Comparison of ENCODE assay signal across 11 cellular contexts in genomic region chr3:27714692-27715453, GRCh38. TPM values are rescaled to one million over a fixed set of nuclear protein-coding genes. Genes with fewer than 3 reads are reported as not detected.
DNase-seq lines count a peak whose midpoint lies in the region; ATAC-seq, FAIRE-seq and TF ChIP-seq lines count a peak whose summit lies in the region.
"Had no signal": no experiment of that assay in that cellular context is flagged by ENCODE, and none has a peak within 500 bp of the region (broad histone marks: within the 10 kb centered on the region; RNA-seq: fewer than 3 reads in every experiment).

No MANE protein-coding gene starts in this region.

- intact Hi-C loops in GM12878 (cut with micrococcal nuclease; ENCODE audit: unreplicated experiment), result loop anchor here (5.0 kb wide), 2 partner anchors 322 to 407 kb away; no protein-coding TSS in a partner anchor

- H3K4me2 ChIP-seq in GM23248 (ENCODE audit: unreplicated experiment) (peak overlapping the region; percentile 62), GM12878 (ENCODE audit: control insufficient read depth, insufficient read depth) (0 out of 2 replicates have a peak overlapping the region, but pooled peaks have one; percentile 30)

- RAD21 ChIA-PET in GM12878 (lab: Charles Lee; ENCODE audit: unreplicated experiment), result interaction anchor here (0.6 to 11.7 kb wide), 13 partner anchors 9 to 630 kb away, joined by 3 to 170 read pairs (median 5); no protein-coding TSS in a partner anchor

- ATAC-seq in GM12878, result peak; percentile 49

- H3K9me2 ChIP-seq in GM23248 (ENCODE audit: insufficient read depth), result no peaks in the 10 kb centered on the region

- TF ChIP-seq RAD21 in GM12878 (IDR thresholded peaks at IDR 0.05; ENCODE audit: insufficient read depth, low read depth, low read length), result no peak

- no peaks in the 10 kb centered on the region for H3K79me2 ChIP-seq in GM23248 (ENCODE audit: insufficient read depth)
- no peaks in the 10 kb centered on the region for H3K79me2 ChIP-seq in GM12878 (ENCODE audit: control insufficient read depth, insufficient read depth, low read length)

- CTCF ChIA-PET in GM12878 (lab: Yijun Ruan, JAX), result interaction anchor here (0.8 to 3.3 kb wide), 5 partner anchors 10 to 613 kb away, joined by 3 to 32 read pairs (median 6); no protein-coding TSS in a partner anchor

- H3K9me3 ChIP-seq in GM23248 (ENCODE audit: low read depth) (no peaks in the 10 kb centered on the region), GM12878 (replicated peaks; ENCODE audit: control insufficient read depth, insufficient read depth, low read length) (no peaks in the 10 kb centered on the region), mucosa of rectum (ENCODE audit: control insufficient read depth in 2 of 2, low read length in 2 of 2) (no peaks in the 10 kb centered on the region)
- H3K9me3 ChIP-seq: adrenal gland, pancreas had no signal

- no peak for DNase-seq in AG09309 (ENCODE audit: low read depth)
- peak; percentile 46 for DNase-seq in GM23248
- no peak for DNase-seq in GM12878 (ENCODE audit: low read depth, low spot score)
- no peak for DNase-seq in NCI-H2081 treated with DMSO at 0.1 percent for 48 hours (lab: John Stamatoyannopoulos, UW)
- no peak for DNase-seq in cortex of kidney (lab: John Stamatoyannopoulos, UW)
- DNase-seq in DMS153 (lab: John Stamatoyannopoulos, UW), result no peak
- DNase-seq in NCI-H2171 treated with DMSO at 0.1 percent for 48 hours (lab: John Stamatoyannopoulos, UW), result no peak

- no peak for TF ChIP-seq EP300 in GM12878 (IDR thresholded peaks at IDR 0.05; ENCODE audit: borderline replicate concordance in 1 of 2, control insufficient read depth in 1 of 2, low read depth in 2 of 2, low read length in 2 of 2)

- H3F3A ChIP-seq in GM23248 (ENCODE audit: insufficient read depth), result peaks cover 9% of the 10 kb centered on the region; the same call in 1 of the 2 replicates

- no peak for TF ChIP-seq POLR2A in GM12878 (IDR thresholded peaks at IDR 0.05; ENCODE audit: low read depth, low read length)

- H4K20me1 ChIP-seq in GM23248 (ENCODE audit: insufficient read depth) (no peaks in the 10 kb centered on the region), GM12878 (ENCODE audit: control insufficient read depth, insufficient read depth) (no peaks in the 10 kb centered on the region)

- H3K4me1 ChIP-seq in GM23248 (ENCODE audit: insufficient read depth) (no peaks in the 10 kb centered on the region), GM12878 (ENCODE audit: control insufficient read depth, insufficient read depth, low read length) (no peaks in the 10 kb centered on the region), mucosa of rectum (ENCODE audit: control insufficient read depth in 2 of 2, insufficient read depth in 2 of 2, low read length in 2 of 2) (peaks cover 15 to 23% of the 10 kb centered on the region in 2 donors)

- no peak for FAIRE-seq in GM12878 (lab: Jason Lieb, UNC)
- FAIRE-seq: GM18507, pancreas had no signal

- H2AFZ ChIP-seq in GM23248 (no peak overlapping the region), GM12878 (ENCODE audit: control insufficient read depth, low read depth, low read length) (no peak overlapping the region)

- H3K36me3 ChIP-seq in GM23248 (ENCODE audit: low read depth), result no peaks in the 10 kb centered on the region
- no peaks in the 10 kb centered on the region for H3K36me3 ChIP-seq in GM12878 (ENCODE audit: control insufficient read depth in 2 of 2, insufficient read depth in 2 of 2, low read length in 1 of 2)
- no peaks in the 10 kb centered on the region for H3K36me3 ChIP-seq in mucosa of rectum (ENCODE audit: control insufficient read depth in 2 of 2, insufficient read depth in 2 of 2, low read length in 2 of 2)
- H3K36me3 ChIP-seq: adrenal gland, pancreas had no signal

- H3K27me3 ChIP-seq in GM23248 (replicated peaks; ENCODE audit: insufficient read depth), result peaks cover 41% of the 10 kb centered on the region
- peaks cover 2 to 22% of the 10 kb centered on the region in 2 experiments for H3K27me3 ChIP-seq in GM12878 (replicated peaks in 1 of 2; ENCODE audit: control insufficient read depth in 2 of 2, insufficient read depth in 2 of 2, low read length in 1 of 2)
- H3K27me3 ChIP-seq in mucosa of rectum (ENCODE audit: control insufficient read depth in 2 of 2, insufficient read depth in 2 of 2, low read length in 2 of 2), result peaks cover 56 to 57% of the 10 kb centered on the region in 2 donors

- H3K27ac ChIP-seq in GM23248 (no peak overlapping the region), GM12878 (ENCODE audit: control insufficient read depth, insufficient read depth) (no peak overlapping the region), mucosa of rectum (ENCODE audit: low read depth in 2 of 2, low read length in 2 of 2) (no peak overlapping the region)
- H3K27ac ChIP-seq: adrenal gland, pancreas had no signal

- in situ Hi-C loops in GM23248 (cut with MboI) (loop anchor here (25.0 kb wide), 1 partner anchor 572 kb away; no protein-coding TSS in a partner anchor), GM12878 (cut with MboI) (loop anchor here (5.0 to 10.0 kb wide), 2 partner anchors 420 to 617 kb away; no protein-coding TSS in a partner anchor)

- 16 to 17% methylated on average over 51 to 52 of the region's 52 CpGs for whole genome bisulfite sequencing in GM23248 (ENCODE audit: low coverage in 1 of 2, low lambda C conversion rate in 2 of 2, missing lambda C conversion rate in 2 of 2), 2 experiments
- 23% methylated on average over 51 of the region's 52 CpGs for WGBS in GM12878 (ENCODE audit: insufficient coverage, insufficient replicate concordance, low lambda C conversion rate, missing lambda C conversion rate)

- H3K9ac ChIP-seq in GM23248 (no peak overlapping the region), GM12878 (ENCODE audit: control insufficient read depth, insufficient read depth, low read length) (no peak overlapping the region), mucosa of rectum (ENCODE audit: low read depth in 1 of 2, low read length in 2 of 2) (no peak overlapping the region)

- BruUV-seq in GM12878 (replicated peaks; lab: Mats Ljungman, UMichigan), result no TSS peak

- SMC1A ChIA-PET in GM12878 (lab: Charles Lee; ENCODE audit: uncharacterized antibody, unreplicated experiment), result interaction anchor here (0.9 to 11.7 kb wide), 12 partner anchors 209 to 634 kb away, joined by 3 to 139 read pairs (median 6); partner anchors contain the start of genes AZI2 and ZCWPW2

- TF ChIP-seq CTCF in AG09309 (IDR thresholded peaks at IDR 0.05; ENCODE audit: control insufficient read depth, insufficient read depth, low read depth, low read length, missing control alignments), result no peak
- no peak for TF ChIP-seq CTCF in GM12878 (IDR thresholded peaks at IDR 0.05 in 2 of 3, conservative IDR thresholded peaks at IDR 0.05 in 1 of 3; ENCODE audit: control insufficient read depth in 2 of 3, extremely low read depth in 1 of 3, insufficient read depth in 1 of 3, low read depth in 3 of 3, low read length in 3 of 3)

- POLR2A ChIA-PET in GM12878 (lab: Charles Lee), result interaction anchor here (0.5 to 1.5 kb wide), 11 partner anchors 33 to 1932 kb away, joined by 3 to 7 read pairs (median 4); partner anchors contain the start of genes AZI2, NGLY1 and ZCWPW2

- peak overlapping the region; percentile 5 for H3K4me3 ChIP-seq in AG09309 (ENCODE audit: control insufficient read depth, low read depth, low read length)
- peak overlapping the region; percentile 47 for H3K4me3 ChIP-seq in GM23248
- no peak overlapping the region for H3K4me3 ChIP-seq in GM12878
- H3K4me3 ChIP-seq in mucosa of rectum (ENCODE audit: low read length in 2 of 2), result peak overlapping the region; percentile 17 to 44

TF ChIP-seq in GM12878, 131 proteins besides CTCF, POLR2A, EP300 and RAD21 (continues in another document):
- TF ChIP-seq LARP7 (IDR thresholded peaks at IDR 0.05) (peak; percentile 61; the same call in 1 of the 2 replicates), YY1 (IDR thresholded peaks at IDR 0.05; ENCODE audit: low read depth, low read length) (no peak), HCFC1 (IDR thresholded peaks at IDR 0.05; ENCODE audit: low read length) (0 out of 2 replicates have a peak, but pooled peaks have one; percentile 5), SREBF1 (IDR thresholded peaks at IDR 0.05; ENCODE audit: low read length) (no peak), ZNF217 (IDR thresholded peaks at IDR 0.05) (0 out of 2 replicates have a peak, but pooled peaks have one; percentile 18), BHLHE40 (IDR thresholded peaks at IDR 0.05; ENCODE audit: borderline replicate concordance in 1 of 2, low read depth in 2 of 2, low read length in 1 of 2) (0 out of 4 replicates have a peak, but pooled peaks of 1 of the 2 experiments have one; percentile 11), SUZ12 (IDR thresholded peaks at IDR 0.05; ENCODE audit: unreplicated experiment) (no peak), RB1 (IDR thresholded peaks at IDR 0.05; ENCODE audit: borderline replicate concordance) (no peak), TBL1XR1 (IDR thresholded peaks at IDR 0.05; ENCODE audit: low read depth, low read length) (no peak), NR2F1 (conservative IDR thresholded peaks at IDR 0.05) (0 out of 2 replicates have a peak, but pooled peaks have one; percentile 14), PML (IDR thresholded peaks at IDR 0.05; ENCODE audit: low read length) (no peak), BACH1 (IDR thresholded peaks at IDR 0.05; ENCODE audit: borderline replicate concordance) (0 out of 2 replicates have a peak, but pooled peaks have one; percentile 17), GATAD2B (conservative IDR thresholded peaks at IDR 0.05; ENCODE audit: low read depth) (0 out of 2 replicates have a peak, but pooled peaks have one; percentile 48), RELA (IDR thresholded peaks at IDR 0.05; ENCODE audit: borderline replicate concordance, partially characterized antibody) (no peak)

RNA-seq across cellular contexts. Expression of gene EOMES, which starts 7.2 kb away (rescaled TPM):
- 0.11 TPM in 1 of 2 replicates, not detected in the other for total RNA-seq in GM23248 (2014; rRNA removed; shearing (Covaris generic))
- polyA plus RNA-seq in GM23248 (2016; fragmentation: Nextera tagmentation; extraction: Ambion mirVana) (not detected in 2 replicates), GM12878 (2011; rRNA removed) (148 and 178 TPM in 2 replicates), GM12878 (2014; fragmentation: Illumina TruSeq; extraction: Trizol) (6.6 TPM in 2 replicates), GM12878 (2014; fragmentation: Nextera tagmentation; extraction: Ambion mirVana) (1 to 10 TPM; 1.5 to 2.8 TPM), GM12878 (2014; rRNA removed) (5.0 and 5.3 TPM in 2 replicates), GM12878 (2016; fragmentation: Nextera tagmentation; extraction: Ambion mirVana) (1 to 10 TPM; 1.8 to 2.5 TPM)
- 12.8 and 13.0 TPM in 2 replicates for total RNA-seq in GM12878 (2013; cell fraction: nucleolus; rRNA removed)
- total RNA-seq in GM12878 (2014; rRNA removed) (5.3 and 5.5 TPM in 2 replicates), GM12878 (2014; rRNA removed; fragmentation: Illumina TruSeq; extraction: Trizol) (3.5 and 4.0 TPM in 2 replicates), GM12878 (2021) (5.5 and 6.1 TPM in 2 replicates)
- not detected for polyA plus RNA-seq in GM12878 (2011; ENCODE audit: low read depth)
- polyA plus RNA-seq in GM12878 (2011; cell fraction: cytosol; rRNA removed), result 91.9 and 94.9 TPM in 2 replicates
- polyA plus RNA-seq in GM12878 (2011; cell fraction: nucleus; rRNA removed), result 127 and 131 TPM in 2 replicates
- 0.19 and 0.38 TPM in 2 replicates for polyA plus RNA-seq in GM12878 (2012)
- polyA minus RNA-seq in GM12878 (2011; rRNA and poly(A)+ RNA removed), result 105 and 117 TPM in 2 replicates
- polyA minus RNA-seq in GM12878 (2011; cell fraction: cytosol; rRNA and poly(A)+ RNA removed), result 46.0 and 51.6 TPM in 2 replicates
- polyA minus RNA-seq in GM12878 (2011; cell fraction: nucleus; rRNA and poly(A)+ RNA removed), result 51.7 and 77.5 TPM in 2 replicates
